Comparison of ENCODE assay signal across 25 cellular contexts in genomic region chr11:113446938-113447337, GRCh38. TPM values are rescaled to one million over a fixed set of nuclear protein-coding genes. Genes with fewer than 3 reads are reported as not detected.
DNase-seq lines count a peak whose midpoint lies in the region; ATAC-seq and TF ChIP-seq lines count a peak whose summit lies in the region.
"Had no signal": no experiment of that assay in that cellular context is flagged by ENCODE, and none has a peak within 500 bp of the region (broad histone marks: within the 10 kb centered on the region; RNA-seq: fewer than 3 reads in every experiment).

No MANE protein-coding gene starts in this region.

- H3K27me3 Mint-ChIP-seq in GM23338 (ENCODE audit: insufficient read depth, low read depth, poor library complexity) (peaks cover 9% of the 10 kb centered on the region), neural progenitor cell (ENCODE audit: insufficient read depth, low read depth) (peaks cover 6% of the 10 kb centered on the region), type B pancreatic cell (peaks cover 29% of the 10 kb centered on the region)
- H3K27me3 Mint-ChIP-seq in activated CD8-positive, alpha-beta memory T cell treated with anti-CD3 and anti-CD28 coated beads, Interleukin-2, amount 10 ng/mL, durations not matched to agents 7 days and 5 days = peaks cover 26% of the 10 kb centered on the region

- H3K36me3 Mint-ChIP-seq in GM23338 (ENCODE audit: low read depth) = no peaks in the 10 kb centered on the region
- H3K36me3 Mint-ChIP-seq in neural progenitor cell = no peaks in the 10 kb centered on the region
- no peaks in the 10 kb centered on the region for H3K36me3 Mint-ChIP-seq in type B pancreatic cell
- no peaks in the 10 kb centered on the region for H3K36me3 Mint-ChIP-seq in activated CD8-positive, alpha-beta memory T cell treated with anti-CD3 and anti-CD28 coated beads, Interleukin-2, amount 10 ng/mL, durations not matched to agents 7 days and 5 days
- H3K36me3 Mint-ChIP-seq: activated naive CD8-positive, alpha-beta T cell; naive B cell had no signal

- H3K4me1 Mint-ChIP-seq in GM23338 (no peaks in the 10 kb centered on the region), neural progenitor cell (no peaks in the 10 kb centered on the region), type B pancreatic cell (ENCODE audit: unreplicated experiment) (peaks cover 6% of the 10 kb centered on the region)
- peaks cover 42% of the 10 kb centered on the region for H3K4me1 Mint-ChIP-seq in activated CD8-positive, alpha-beta memory T cell treated with anti-CD3 and anti-CD28 coated beads, Interleukin-2, amount 10 ng/mL, durations not matched to agents 7 days and 5 days
- H3K4me1 Mint-ChIP-seq: naive B cell had no signal

- H4K20me1 ChIP-seq in GM23338 (replicated peaks; ENCODE audit: insufficient read depth) = no peaks in the 10 kb centered on the region
- no peaks in the 10 kb centered on the region for H4K20me1 ChIP-seq in neural progenitor cell (ENCODE audit: low read depth)

- ATAC-seq in GM23338 = peak; percentile 30; the same call in 1 of the 3 replicates
- ATAC-seq in activated CD8-positive, alpha-beta memory T cell treated with anti-CD3 and anti-CD28 coated beads, Interleukin-2, amount 10 ng/mL, durations not matched to agents 7 days and 5 days = no peak
- ATAC-seq: body of pancreas, pancreas had no signal

- H3K27me3 ChIP-seq in GM23338 (ENCODE audit: insufficient read depth) (no peaks in the 10 kb centered on the region), WERI-Rb-1 (ENCODE audit: insufficient read depth, low read depth, severe bottlenecking) (no peaks in the 10 kb centered on the region), neural progenitor cell (no peaks in the 10 kb centered on the region)
- H3K27me3 ChIP-seq: body of pancreas, sigmoid colon, thyroid gland had no signal

- no peaks in the 10 kb centered on the region for H3F3A ChIP-seq in GM23338 (replicated peaks; ENCODE audit: low read depth)
- H3F3A ChIP-seq in neural progenitor cell (ENCODE audit: low read depth) = no peaks in the 10 kb centered on the region

- H3K4me3 ChIP-seq in GM23338 = no peak overlapping the region
- no peak overlapping the region for H3K4me3 ChIP-seq in WERI-Rb-1 (ENCODE audit: low read depth, low read length)
- H3K4me3 ChIP-seq in neural progenitor cell = no peak overlapping the region
- H3K4me3 ChIP-seq: body of pancreas, pancreas, sigmoid colon, thyroid gland had no signal

- H2AFZ ChIP-seq in GM23338 (peak overlapping the region; percentile 14; the same call in 1 of the 2 replicates), neural progenitor cell (replicated peaks) (peak overlapping the region; percentile 37)

- H3K9me2 ChIP-seq in GM23338 (ENCODE audit: insufficient read depth) = no peaks in the 10 kb centered on the region

- H3K36me3 ChIP-seq in GM23338 (ENCODE audit: insufficient read depth) (no peaks in the 10 kb centered on the region), WERI-Rb-1 (no peaks in the 10 kb centered on the region), neural progenitor cell (no peaks in the 10 kb centered on the region)
- H3K36me3 ChIP-seq: pancreas, sigmoid colon, thyroid gland had no signal

- CTCF ChIA-PET in activated CD8-positive, alpha-beta memory T cell treated with anti-CD3 and anti-CD28 coated beads, Interleukin-2, amount 10 ng/mL, durations not matched to agents 7 days and 5 days (lab: Charles Lee) = no interaction called here

- H3K27ac Mint-ChIP-seq in GM23338 = no peak overlapping the region
- H3K27ac Mint-ChIP-seq in neural progenitor cell = no peak overlapping the region
- no peak overlapping the region for H3K27ac Mint-ChIP-seq in type B pancreatic cell
- no peak overlapping the region for H3K27ac Mint-ChIP-seq in activated CD8-positive, alpha-beta memory T cell treated with anti-CD3 and anti-CD28 coated beads, Interleukin-2, amount 10 ng/mL, durations not matched to agents 7 days and 5 days
- H3K27ac Mint-ChIP-seq: activated naive CD8-positive, alpha-beta T cell; HFFc6; naive B cell had no signal

- H3K79me2 ChIP-seq in GM23338 (replicated peaks; ENCODE audit: insufficient read depth) (no peaks in the 10 kb centered on the region), neural progenitor cell (ENCODE audit: low read depth) (no peaks in the 10 kb centered on the region)

- H3K9me3 Mint-ChIP-seq in GM23338 = no peaks in the 10 kb centered on the region
- H3K9me3 Mint-ChIP-seq in neural progenitor cell = no peaks in the 10 kb centered on the region
- H3K9me3 Mint-ChIP-seq in type B pancreatic cell = no peaks in the 10 kb centered on the region
- H3K9me3 Mint-ChIP-seq in activated CD8-positive, alpha-beta memory T cell treated with anti-CD3 and anti-CD28 coated beads, Interleukin-2, amount 10 ng/mL, durations not matched to agents 7 days and 5 days (ENCODE audit: low read depth) = no peaks in the 10 kb centered on the region
- H3K9me3 Mint-ChIP-seq: naive B cell had no signal

- H3K27ac ChIP-seq in GM23338 (ENCODE audit: low read depth) (no peak overlapping the region), WERI-Rb-1 (no peak overlapping the region), neural progenitor cell (no peak overlapping the region)
- H3K27ac ChIP-seq: body of pancreas, pancreas, sigmoid colon, thyroid gland had no signal

- H3K9ac ChIP-seq in neural progenitor cell = no peak overlapping the region

- TF ChIP-seq CTCF in GM23338 (conservative IDR thresholded peaks at IDR 0.05; ENCODE audit: low read depth in 2 of 2) (no peak), WERI-Rb-1 (IDR thresholded peaks at IDR 0.05; ENCODE audit: low read depth, low read length) (no peak), neural progenitor cell (IDR thresholded peaks at IDR 0.05) (no peak), type B pancreatic cell (conservative IDR thresholded peaks at IDR 0.05) (no peak)

- DNase-seq in GM23338 (ENCODE audit: low spot score) (no peak), NCI-H2171 (lab: John Stamatoyannopoulos, UW) (peak; percentile 14), WERI-Rb-1 (peak; percentile 50), neural progenitor cell (ENCODE audit: low spot score) (no peak), type B pancreatic cell (ENCODE audit: extremely low spot score, unreplicated experiment) (no peak), CD1c-positive myeloid dendritic cell (ENCODE audit: extremely low spot score) (no peak)
- DNase-seq in activated CD8-positive, alpha-beta memory T cell treated with anti-CD3 and anti-CD28 coated beads, Interleukin-2, amount 10 ng/mL, durations not matched to agents 7 days and 5 days = no peak
- DNase-seq: activated CD4-positive, CD25-positive, alpha-beta regulatory T cell treated with anti-CD3 and anti-CD28 coated beads, Interleukin-2, amount 50 U/mL, for 72 hours; body of pancreas; COR-L47; cortex of kidney; HFFc6; hypothalamus; kidney; naive B cell; NCI-H2029; NCI-H774; pancreas; sigmoid colon; stimulated activated naive CD4-positive, alpha-beta T cell; thyroid gland had no signal

- H3K9me3 ChIP-seq in WERI-Rb-1 (ENCODE audit: severe bottlenecking) = no peaks in the 10 kb centered on the region
- H3K9me3 ChIP-seq in neural progenitor cell (ENCODE audit: low read depth) = no peaks in the 10 kb centered on the region
- H3K9me3 ChIP-seq: body of pancreas, pancreas, sigmoid colon, thyroid gland had no signal

- no peak overlapping the region for H3K4me3 Mint-ChIP-seq in GM23338
- no peak overlapping the region for H3K4me3 Mint-ChIP-seq in neural progenitor cell
- no peak overlapping the region for H3K4me3 Mint-ChIP-seq in type B pancreatic cell
- H3K4me3 Mint-ChIP-seq in activated CD8-positive, alpha-beta memory T cell treated with anti-CD3 and anti-CD28 coated beads, Interleukin-2, amount 10 ng/mL, durations not matched to agents 7 days and 5 days = no peak overlapping the region
- H3K4me3 Mint-ChIP-seq: activated naive CD8-positive, alpha-beta T cell; HFFc6; naive B cell had no signal

- H3K4me1 ChIP-seq in GM23338 (ENCODE audit: insufficient read depth) (no peaks in the 10 kb centered on the region), neural progenitor cell (peaks cover 5% of the 10 kb centered on the region)
- H3K4me1 ChIP-seq: body of pancreas, pancreas, thyroid gland had no signal

- H3K4me2 ChIP-seq in GM23338 (no peak overlapping the region), neural progenitor cell (no peak overlapping the region)

TF ChIP-seq in GM23338, 12 proteins besides CTCF, POLR2A, EP300 and RAD21 (continues in another document):
- no peak for TF ChIP-seq POLR2AphosphoS5 (IDR thresholded peaks at IDR 0.05; ENCODE audit: low read depth)
- TF ChIP-seq STAT1 (IDR thresholded peaks at IDR 0.05; ENCODE audit: unreplicated experiment) = no peak

RNA-seq across cellular contexts. Expression of gene DRD2, which starts 28.3 kb away (rescaled TPM):
- 0.21 TPM in 1 of 2 replicates, not detected in the other for total RNA-seq in GM23338 (2014; rRNA removed; shearing (Covaris generic))
- polyA plus RNA-seq in GM23338 (2016; fragmentation: Nextera tagmentation; extraction: Ambion mirVana) = 0.40 and 0.66 TPM in 2 replicates
- total RNA-seq in neural progenitor cell (ENCODE audit: low replicate concordance) (0.06 and 0.21 TPM in 2 replicates), type B pancreatic cell (ENCODE audit: low replicate concordance) (0.50 and 3.7 TPM in 2 replicates)
- total RNA-seq in activated CD8-positive, alpha-beta memory T cell treated with anti-CD3 and anti-CD28 coated beads, Interleukin-2, amount 10 ng/mL, durations not matched to agents 7 days and 5 days = 1 to 10 TPM in 1 of 2 experiments, under 1 TPM in 1; 0.52 to 1.4 TPM
- total RNA-seq: activated CD8-positive, alpha-beta memory T cell treated with anti-CD3 and anti-CD28 coated beads for 36 hours; G401; HFFc6; lung microvascular endothelial cell had no signal

RNA-seq across cellular contexts. Expression of gene ANKK1, which starts 59.4 kb away (rescaled TPM):
- total RNA-seq in GM23338 (2014; rRNA removed; shearing (Covaris generic)) = 0.14 TPM in 1 of 2 replicates, not detected in the other
- polyA plus RNA-seq in GM23338 (2016; fragmentation: Nextera tagmentation; extraction: Ambion mirVana) = 0.08 TPM in 1 of 2 replicates, not detected in the other
- total RNA-seq in neural progenitor cell (ENCODE audit: low replicate concordance) (0.22 TPM in 1 of 2 replicates, not detected in the other), type B pancreatic cell (ENCODE audit: low replicate concordance) (0.36 and 0.53 TPM in 2 replicates)
- total RNA-seq in activated CD8-positive, alpha-beta memory T cell treated with anti-CD3 and anti-CD28 coated beads, Interleukin-2, amount 10 ng/mL, durations not matched to agents 7 days and 5 days = under 1 TPM in 1 of 2 experiments, not detected in 1; 0.29 TPM
- total RNA-seq: G401, HFFc6, lung microvascular endothelial cell had no signal

Comparison
In these comparisons a context has a peak if more than half of its experiments do, and no peak if none do; other contexts are left out.
1. DNase-seq: peak in NCI-H2171 (single experiment) and WERI-Rb-1 (single experiment); none in GM23338 (single experiment), neural progenitor cell (single experiment), type B pancreatic cell (single experiment), activated CD8-positive, alpha-beta memory T cell treated with anti-CD3 and anti-CD28 coated beads, Interleukin-2, amount 10 ng/mL, durations not matched to agents 7 days and 5 days (single experiment) and CD1c-positive myeloid dendritic cell (single experiment).